ENCODE assay signal across 10 cellular contexts in genomic region chr1:11692899-11693590, GRCh38. TPM values are rescaled to one million over a fixed set of nuclear protein-coding genes. Genes with fewer than 3 reads are reported as not detected.
DNase-seq lines count a peak whose midpoint lies in the region; ATAC-seq and TF ChIP-seq lines count a peak whose summit lies in the region.
"Had no signal": no experiment of that assay in that cellular context is flagged by ENCODE, and none has a peak within 500 bp of the region (broad histone marks: within the 10 kb centered on the region; RNA-seq: fewer than 3 reads in every experiment).

No MANE protein-coding gene starts in this region.

- TF ChIP-seq RAD21 in HCT116 (IDR thresholded peaks at IDR 0.05; ENCODE audit: low read depth) = no peak

- intact Hi-C loops in HCT116 (cut with micrococcal nuclease) (no loop called here), MCF 10A (cut with micrococcal nuclease) (no loop called here)
- intact Hi-C loops in naive thymus-derived CD4-positive, alpha-beta T cell (cut with micrococcal nuclease) = no loop called here

- H3K4me1 Mint-ChIP-seq in MCF 10A (ENCODE audit: insufficient read depth, unreplicated experiment) = peaks cover 18% of the 10 kb centered on the region
- H3K4me1 Mint-ChIP-seq in naive thymus-derived CD4-positive, alpha-beta T cell = peaks cover 20 to 33% (median 23%) of the 10 kb centered on the region in 7 donors

- H3K9ac ChIP-seq in HCT116 (ENCODE audit: low read length) = no peak overlapping the region
- H3K9ac ChIP-seq: parathyroid adenoma had no signal

- H3K4me1 ChIP-seq in HCT116 (ENCODE audit: control insufficient read depth in 1 of 2, insufficient read depth in 2 of 2, low read length in 2 of 2) (peaks cover 33 to 47% of the 10 kb centered on the region in 2 experiments), tibial nerve (peaks cover 0 to 33% (median 19%) of the 10 kb centered on the region in 4 donors)
- peaks cover 11 to 24% of the 10 kb centered on the region in 2 donors for H3K4me1 ChIP-seq in naive thymus-derived CD4-positive, alpha-beta T cell (ENCODE audit: control insufficient read depth in 2 of 2, insufficient read depth in 2 of 2, low read length in 2 of 2)
- H3K4me1 ChIP-seq: parathyroid adenoma had no signal

- peak overlapping the region; percentile 67 for H3K4me2 ChIP-seq in HCT116 (ENCODE audit: low read length)

- no peak for TF ChIP-seq EP300 in tibial nerve (IDR thresholded peaks at IDR 0.05)

- H3K36me3 Mint-ChIP-seq in MCF 10A (ENCODE audit: insufficient read depth, unreplicated experiment) = no peaks in the 10 kb centered on the region
- peaks cover 0 to 2% (median 0%) of the 10 kb centered on the region in 5 donors for H3K36me3 Mint-ChIP-seq in naive thymus-derived CD4-positive, alpha-beta T cell

- BruUV-seq in HCT116 (replicated peaks; lab: Mats Ljungman, UMichigan) = no TSS peak
- no TSS peak for BruUV-seq in MCF 10A (replicated peaks; lab: Mats Ljungman, UMichigan)

- RAD21 ChIA-PET in HCT116 (lab: Charles Lee; ENCODE audit: low non-redundant PET in 1 of 2, low total read pairs in 2 of 2, uncharacterized antibody in 2 of 2, unreplicated experiment in 2 of 2) = interaction anchor here in 1 of 2 experiments (1.0 to 1.2 kb wide), 2 partner anchors 16 to 18 kb away, joined by 3 to 4 read pairs; no protein-coding TSS in a partner anchor

- H4K20me1 ChIP-seq in HCT116 (ENCODE audit: insufficient read depth) = no peaks in the 10 kb centered on the region

- no peaks in the 10 kb centered on the region for H3K36me3 ChIP-seq in HCT116 (ENCODE audit: control insufficient read depth in 1 of 2, insufficient read depth in 2 of 2, low read length in 2 of 2)
- no peaks in the 10 kb centered on the region for H3K36me3 ChIP-seq in naive thymus-derived CD4-positive, alpha-beta T cell (ENCODE audit: control insufficient read depth in 2 of 3, insufficient read depth in 3 of 3, low read length in 3 of 3)
- H3K36me3 ChIP-seq in tibial nerve = no peaks in the 10 kb centered on the region
- H3K36me3 ChIP-seq: SJSA1 had no signal

- H3K9me3 ChIP-seq in HCT116 (ENCODE audit: control insufficient read depth in 1 of 2, insufficient read depth in 1 of 2, low read depth in 1 of 2, low read length in 2 of 2) = no peaks in the 10 kb centered on the region
- H3K9me3 ChIP-seq in naive thymus-derived CD4-positive, alpha-beta T cell (ENCODE audit: control insufficient read depth in 2 of 3, low read length in 3 of 3) = no peaks in the 10 kb centered on the region
- no peaks in the 10 kb centered on the region for H3K9me3 ChIP-seq in tibial nerve
- H3K9me3 ChIP-seq: SJSA1 had no signal

- peak overlapping the region; percentile 82 for H2AFZ ChIP-seq in HCT116 (ENCODE audit: low read depth, low read length, poor library complexity, severe bottlenecking)
- H2AFZ ChIP-seq: parathyroid adenoma had no signal

- TF ChIP-seq CTCF in HCT116 (IDR thresholded peaks at IDR 0.05 in 2 of 3, conservative IDR thresholded peaks at IDR 0.05 in 1 of 3; ENCODE audit: borderline replicate concordance in 1 of 3, insufficient read depth in 1 of 3, low read depth in 2 of 3, low read length in 2 of 3) = no peak
- no peak for TF ChIP-seq CTCF in MCF 10A (IDR thresholded peaks at IDR 0.05; ENCODE audit: unreplicated experiment)
- no peak for TF ChIP-seq CTCF in tibial nerve (IDR thresholded peaks at IDR 0.05)

- H3K4me3 Mint-ChIP-seq in MCF 10A (ENCODE audit: unreplicated experiment) = peak overlapping the region; percentile 2
- peak overlapping the region; percentile 16 to 92 (median 68) for H3K4me3 Mint-ChIP-seq in naive thymus-derived CD4-positive, alpha-beta T cell

- H3K27me3 ChIP-seq in HCT116 (ENCODE audit: insufficient read depth, low read length) = peaks cover 17% of the 10 kb centered on the region; the same call in 1 of the 2 replicates
- no peaks in the 10 kb centered on the region for H3K27me3 ChIP-seq in naive thymus-derived CD4-positive, alpha-beta T cell (ENCODE audit: control insufficient read depth in 2 of 2, insufficient read depth in 2 of 2, low read length in 2 of 2)
- H3K27me3 ChIP-seq in tibial nerve = peaks cover 0 to 41% of the 10 kb centered on the region in 2 donors

- peak; percentile 71 for DNase-seq in HCT116 (ENCODE audit: low read depth, low spot score)
- DNase-seq in SKM-1 treated with dmso at 0.1 percent for 144 hours (lab: John Stamatoyannopoulos, UW; ENCODE audit: unreplicated experiment) = peak; percentile 44
- DNase-seq in MCF 10A (ENCODE audit: unreplicated experiment) = peak; percentile 90
- DNase-seq in naive thymus-derived CD4-positive, alpha-beta T cell = peak in 5 of 9 donors; percentile 16 to 29 (median 17)
- DNase-seq in tibial nerve (ENCODE audit: low spot score in 2 of 2) = no peak
- no peak for DNase-seq in ureter (ENCODE audit: low spot score)
- no peak for DNase-seq in SHP77 (lab: John Stamatoyannopoulos, UW)

- TF ChIP-seq POLR2A in HCT116 (IDR thresholded peaks at IDR 0.05; ENCODE audit: borderline replicate concordance, extremely low read depth, insufficient read depth, insufficient read length) = no peak
- TF ChIP-seq POLR2A in tibial nerve (IDR thresholded peaks at IDR 0.05) = no peak

- 29 to 35% methylated on average over 6 to 7 of the region's 7 CpGs for WGBS in tibial nerve, 2 donors

- H3K79me2 ChIP-seq in HCT116 (ENCODE audit: insufficient read depth, low read length) = no peaks in the 10 kb centered on the region
- H3K79me2 ChIP-seq: parathyroid adenoma had no signal

- H3K27me3 Mint-ChIP-seq in MCF 10A (ENCODE audit: insufficient read depth, unreplicated experiment) = peaks cover 47% of the 10 kb centered on the region
- peaks cover 35 to 60% (median 39%) of the 10 kb centered on the region in 5 donors for H3K27me3 Mint-ChIP-seq in naive thymus-derived CD4-positive, alpha-beta T cell

- no peaks in the 10 kb centered on the region for H3K9me2 ChIP-seq in HCT116 (ENCODE audit: insufficient read depth)

- H3K27ac Mint-ChIP-seq in MCF 10A (ENCODE audit: low read depth, unreplicated experiment) = no peak overlapping the region
- peak overlapping the region in 3 of 9 donors; percentile 13 to 67 (median 59) for H3K27ac Mint-ChIP-seq in naive thymus-derived CD4-positive, alpha-beta T cell

- H3K4me3 ChIP-seq in HCT116 (replicated peaks in 1 of 2; ENCODE audit: low read depth in 1 of 2, low read length in 2 of 2) = no peak overlapping the region
- no peak overlapping the region for H3K4me3 ChIP-seq in naive thymus-derived CD4-positive, alpha-beta T cell (ENCODE audit: low read length)
- H3K4me3 ChIP-seq in tibial nerve = no peak overlapping the region
- H3K4me3 ChIP-seq: SJSA1 had no signal

- CTCF ChIA-PET in HCT116 (lab: Charles Lee) = interaction anchor here (1.0 to 1.3 kb wide), 3 partner anchors 15 to 29 kb away, joined by 4 to 8 read pairs (median 4); partner anchors contain the start of gene FBXO6
- CTCF ChIA-PET in MCF 10A (lab: Yijun Ruan, JAX) = interaction anchor here (1.8 kb wide), 1 partner anchor 18 kb away, joined by 4 read pairs; no protein-coding TSS in a partner anchor
- CTCF ChIA-PET in naive thymus-derived CD4-positive, alpha-beta T cell (lab: Charles Lee) = no interaction called here

- no peaks in the 10 kb centered on the region for H3K9me3 Mint-ChIP-seq in MCF 10A (ENCODE audit: unreplicated experiment)
- H3K9me3 Mint-ChIP-seq in naive thymus-derived CD4-positive, alpha-beta T cell = peaks cover 0 to 1% (median 0%) of the 10 kb centered on the region in 11 donors

- ATAC-seq in HCT116 = peak; percentile 57
- peak; percentile 72 for ATAC-seq in naive thymus-derived CD4-positive, alpha-beta T cell
- no peak for ATAC-seq in GM18520 (IDR thresholded peaks at IDR 0.05; ENCODE audit: unreplicated experiment)

- POLR2A ChIA-PET in HCT116 (lab: Charles Lee) (interaction anchor here (0.8 kb wide), 1 partner anchor 11 kb away, joined by 3 read pairs; no protein-coding TSS in a partner anchor), MCF 10A (lab: Yijun Ruan, JAX) (interaction anchor here (0.6 to 1.3 kb wide), 7 partner anchors 10 to 655 kb away, joined by 3 to 4 read pairs (median 3); no protein-coding TSS in a partner anchor)
- POLR2A ChIA-PET in naive thymus-derived CD4-positive, alpha-beta T cell (lab: Charles Lee) = interaction anchor here (0.6 kb wide), 1 partner anchor 1892 kb away, joined by 4 read pairs; no protein-coding TSS in a partner anchor

- H3K27ac ChIP-seq in HCT116 (ENCODE audit: low read depth, low read length) (no peak overlapping the region), tibial nerve (peak overlapping the region in 1 of 4 donors; percentile 64)
- no peak overlapping the region for H3K27ac ChIP-seq in naive thymus-derived CD4-positive, alpha-beta T cell (ENCODE audit: low read depth, low read length)
- H3K27ac ChIP-seq: parathyroid adenoma, SJSA1 had no signal

RNA-seq across cellular contexts. Expression of gene DRAXIN, which starts 1.5 kb away (rescaled TPM):
- total RNA-seq in HCT116 (2021; ENCODE audit: unreplicated experiment) = 0.47 TPM
- polyA plus RNA-seq in HCT116 (2012) = 0.20 and 0.30 TPM in 2 replicates
- 0.05 and 0.07 TPM in 2 replicates for total RNA-seq in MCF 10A (2022)
- total RNA-seq in naive thymus-derived CD4-positive, alpha-beta T cell = 1 to 10 TPM in 1 of 5 experiments, under 1 TPM in 4; 0.07 to 1.6 (median 0.21) TPM
- polyA plus RNA-seq in naive thymus-derived CD4-positive, alpha-beta T cell = under 1 TPM; 0.03 to 0.09 TPM
- 1 to 10 TPM in 1 of 4 donors, under 1 TPM in 2, not detected in 1; under 0.01 to 1.2 (median 0.20) TPM for total RNA-seq in tibial nerve
- 0.08 TPM for total RNA-seq in ureter
- total RNA-seq: SJSA1 had no signal

RNA-seq across cellular contexts. Expression of gene MAD2L2, which starts 12.1 kb away (rescaled TPM):
- 93.8 TPM for total RNA-seq in HCT116 (2021; ENCODE audit: unreplicated experiment)
- polyA plus RNA-seq in HCT116 (2012) = 153 and 176 TPM in 2 replicates
- 40.1 and 46.3 TPM in 2 replicates for total RNA-seq in MCF 10A (2022)
- 10 to 100 TPM; 17.1 to 53.3 (median 27.2) TPM for total RNA-seq in naive thymus-derived CD4-positive, alpha-beta T cell
- polyA plus RNA-seq in naive thymus-derived CD4-positive, alpha-beta T cell = 10 to 100 TPM; 38.0 to 53.0 TPM
- 10 to 100 TPM; 28.2 to 56.1 (median 32.3) TPM for total RNA-seq in tibial nerve
- 16.6 TPM for total RNA-seq in ureter

RNA-seq across cellular contexts. Expression of gene FBXO6, which starts 29.0 kb away (rescaled TPM):
- total RNA-seq in HCT116 (2021; ENCODE audit: unreplicated experiment) = 22.8 TPM
- polyA plus RNA-seq in HCT116 (2012) = 28.7 and 30.6 TPM in 2 replicates
- 3.9 and 4.3 TPM in 2 replicates for total RNA-seq in MCF 10A (2022)
- 10 to 100 TPM in 1 of 5 experiments, 1 to 10 TPM in 4; 3.2 to 31.0 (median 4.1) TPM for total RNA-seq in naive thymus-derived CD4-positive, alpha-beta T cell
- polyA plus RNA-seq in naive thymus-derived CD4-positive, alpha-beta T cell = 1 to 10 TPM; 7.8 to 8.9 TPM
- total RNA-seq in tibial nerve = 10 to 100 TPM in 3 of 4 donors, 1 to 10 TPM in 1; 9.6 to 18.2 (median 13.8) TPM
- 7.5 TPM for total RNA-seq in ureter

RNA-seq across cellular contexts. Expression of gene FBXO44, which starts 38.4 kb away (rescaled TPM):
- 60.9 TPM for total RNA-seq in HCT116 (2021; ENCODE audit: unreplicated experiment)
- polyA plus RNA-seq in HCT116 (2012) = 51.1 and 54.2 TPM in 2 replicates
- 16.0 and 16.3 TPM in 2 replicates for total RNA-seq in MCF 10A (2022)
- total RNA-seq in naive thymus-derived CD4-positive, alpha-beta T cell = 10 to 100 TPM; 35.2 to 67.1 (median 44.8) TPM
- polyA plus RNA-seq in naive thymus-derived CD4-positive, alpha-beta T cell = 10 to 100 TPM; 11.3 to 14.3 TPM
- total RNA-seq in tibial nerve = 10 to 100 TPM; 24.1 to 59.4 (median 35.7) TPM
- total RNA-seq in ureter = 19.3 TPM

RNA-seq across cellular contexts. Expression of gene FBXO2, which starts 38.8 kb away (rescaled TPM):
- 81.1 TPM for total RNA-seq in HCT116 (2021; ENCODE audit: unreplicated experiment)
- 111 and 154 TPM in 2 replicates for polyA plus RNA-seq in HCT116 (2012)
- total RNA-seq in MCF 10A (2022) = 3.3 and 5.3 TPM in 2 replicates
- 1 to 10 TPM in 4 of 5 experiments, under 1 TPM in 1; 0.97 to 4.1 (median 3.7) TPM for total RNA-seq in naive thymus-derived CD4-positive, alpha-beta T cell
- polyA plus RNA-seq in naive thymus-derived CD4-positive, alpha-beta T cell = 1 to 10 TPM; 6.1 to 7.8 TPM
- 10 to 100 TPM in 3 of 4 donors, 1 to 10 TPM in 1; 7.5 to 21.0 (median 15.6) TPM for total RNA-seq in tibial nerve
- total RNA-seq in ureter = 3.5 TPM
- total RNA-seq: SJSA1 had no signal

Comparison
In these comparisons a context has a peak if more than half of its experiments do, and no peak if none do; other contexts are left out.
1. DNase-seq: peak in HCT116 (single experiment), SKM-1 treated with dmso at 0.1 percent for 144 hours (single experiment), MCF 10A (single experiment) and naive thymus-derived CD4-positive, alpha-beta T cell (5 of 9); none in tibial nerve (0 of 2), ureter (single experiment) and SHP77 (0 of 2).